ENCODE assay signal across 22 cellular contexts in the genomic region with DNA sequence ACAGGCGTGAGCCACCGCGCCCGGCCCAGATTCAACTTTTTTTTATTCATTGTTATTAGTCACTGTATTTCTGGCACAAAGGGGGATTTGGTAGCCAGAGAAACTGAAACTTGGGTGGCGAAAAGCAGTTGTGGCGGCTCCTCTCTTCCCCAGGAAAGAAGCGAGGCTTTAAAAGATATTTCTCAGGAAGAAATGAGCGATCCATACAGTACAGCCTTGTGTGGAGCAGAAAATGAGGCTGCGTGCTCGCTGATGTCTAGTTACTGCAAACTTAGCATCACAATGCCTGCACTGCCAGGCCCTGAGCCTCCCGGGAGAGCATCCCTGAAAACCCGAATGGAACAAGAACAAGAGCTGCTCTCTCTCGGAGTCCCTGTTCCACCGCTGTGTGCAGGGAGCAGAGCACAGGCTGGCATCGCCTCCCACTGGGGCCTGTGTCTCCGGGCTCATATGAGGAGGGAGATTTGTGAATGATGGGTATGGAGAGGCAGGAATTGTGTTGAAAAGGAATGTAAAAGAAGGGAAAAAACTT.
DNase-seq lines count a peak whose midpoint lies in the region; ATAC-seq and TF ChIP-seq lines count a peak whose summit lies in the region.
"Had no signal": no experiment of that assay in that cellular context is flagged by ENCODE, and none has a peak within 500 bp of the region (broad histone marks: within the 10 kb centered on the region; RNA-seq: fewer than 3 reads in every experiment).

No MANE protein-coding gene starts in this region.

- H2BK5ac ChIP-seq in IMR-90 (ENCODE audit: low read depth, low read length, poor library complexity, severe bottlenecking): no peak overlapping the region

- H3K9me1 ChIP-seq in IMR-90 (ENCODE audit: insufficient read depth, low read length): no peaks in the 10 kb centered on the region

- H4K91ac ChIP-seq in IMR-90 (ENCODE audit: insufficient read depth, low read depth, low read length): no peak overlapping the region

- H2AK9ac ChIP-seq in IMR-90 (replicated peaks; ENCODE audit: low read depth, low read length, poor library complexity): no peak overlapping the region

- no peak overlapping the region for H2BK15ac ChIP-seq in IMR-90 (ENCODE audit: low read depth, low read length)

- H3K56ac ChIP-seq in IMR-90 (ENCODE audit: extremely low read depth, insufficient read depth, low read length): no peak overlapping the region

- 92% methylated on average over 6 of the region's 16 CpGs; no CpG with 5 or more reads in 1 of the 2 experiments for WGBS in IMR-90 (ENCODE audit: extremely low coverage in 2 of 2, insufficient read length in 1 of 2), 2 experiments
- WGBS in smooth muscle cell (ENCODE audit: low lambda C conversion rate): 88% methylated on average over 16 of the region's 16 CpGs

- H2AK5ac ChIP-seq in IMR-90 (ENCODE audit: low read depth, low read length): no peak overlapping the region

- H3K27ac ChIP-seq in IMR-90 (ENCODE audit: insufficient read depth, low read length): no peak overlapping the region
- H3K27ac ChIP-seq in dorsolateral prefrontal cortex: peak overlapping the region in 35 of 59 donors; percentile 1 to 75 (median 42)
- no peak overlapping the region for H3K27ac ChIP-seq in smooth muscle cell (ENCODE audit: low read depth)
- H3K27ac ChIP-seq: brain microvascular endothelial cell, Peyer's patch had no signal

- in situ Hi-C loops in IMR-90 (cut with MboI; ENCODE audit: low sequenced_read_pairs): loop anchor here (25.0 kb wide), 1 partner anchor 1599 kb away; no protein-coding TSS in a partner anchor

- DNase-seq in IMR-90: no peak
- DNase-seq in dorsolateral prefrontal cortex: peak in 5 of 10 donors; percentile 14 to 58 (median 52)
- DNase-seq in nephron progenitor cell: no peak
- DNase-seq in smooth muscle cell (lab: John Stamatoyannopoulos, UW; ENCODE audit: unreplicated experiment): no peak
- DNase-seq in NCI-H146 (lab: John Stamatoyannopoulos, UW): no peak
- no peak for DNase-seq in NCI-H774 (lab: John Stamatoyannopoulos, UW)
- no peak for DNase-seq in NCI-H345 treated with DMSO at 0.1 percent for 48 hours (lab: John Stamatoyannopoulos, UW; ENCODE audit: unreplicated experiment)
- DNase-seq: ACHN; activated B cell treated with CpG ODN at 0.5 μM for 24 hours; activated CD4-positive, alpha-beta T cell treated with anti-CD3 and anti-CD28 coated beads, Interleukin-2, amount 50 U/mL, for 4 hours; activated naive CD4-positive, alpha-beta T cell treated with Interleukin-2 at 50 U/mL for 16 hours; activated T-cell treated with anti-CD3 and anti-CD28 coated beads, Interleukin-2, amount 50 U/mL, for 72 hours; brain microvascular endothelial cell; DMS153; NCI-H2081 treated with DMSO at 0.1 percent for 48 hours; Peyer's patch; stimulated activated CD4-positive, alpha-beta T cell treated with anti-CD3 and anti-CD28 coated beads, Interleukin-2, amount 100 ng/mL, for 24 hours; stomach; SW 1271; T1000; trophoblast cell had no signal

- no peak overlapping the region for H2BK20ac ChIP-seq in IMR-90 (ENCODE audit: low read depth, low read length)

- peak overlapping the region; percentile 35 for H3K4me3 Mint-ChIP-seq in nephron progenitor cell
- H3K4me3 Mint-ChIP-seq: activated B cell treated with CpG ODN at 0.5 μM for 24 hours; activated T-cell treated with anti-CD3 and anti-CD28 coated beads, Interleukin-2, amount 50 U/mL, for 72 hours had no signal

- H3K9me3 ChIP-seq in IMR-90 (ENCODE audit: control insufficient read depth, insufficient read depth, low read length) (no peaks in the 10 kb centered on the region), smooth muscle cell (replicated peaks; ENCODE audit: low read depth) (no peaks in the 10 kb centered on the region)
- H3K9me3 ChIP-seq: Peyer's patch, stomach had no signal

- no peak overlapping the region for H4K8ac ChIP-seq in IMR-90 (ENCODE audit: low read depth in 2 of 2, low read length in 2 of 2)

- TF ChIP-seq CTCF in IMR-90 (conservative IDR thresholded peaks at IDR 0.05; ENCODE audit: low read depth, low read length): no peak
- peak in 1 of 56 donors; percentile 7 for TF ChIP-seq CTCF in dorsolateral prefrontal cortex (IDR thresholded peaks at IDR 0.05 in 54 of 56, conservative IDR thresholded peaks at IDR 0.05 in 2 of 56; ENCODE audit: low read depth in 1 of 56, partially characterized antibody in 56 of 56)
- TF ChIP-seq CTCF in nephron progenitor cell (IDR thresholded peaks at IDR 0.05): no peak
- TF ChIP-seq CTCF in smooth muscle cell (IDR thresholded peaks at IDR 0.05; ENCODE audit: borderline replicate concordance, insufficient read depth, poor library complexity, severe bottlenecking): no peak

- no TSS peak for BruUV-seq in IMR-90 (replicated peaks; lab: Mats Ljungman, UMichigan)

- H2AFZ ChIP-seq in IMR-90 (replicated peaks; ENCODE audit: low read length, poor library complexity) (peak overlapping the region; percentile 24), smooth muscle cell (ENCODE audit: low read depth) (peak overlapping the region; percentile 19)

- H3K14ac ChIP-seq in IMR-90 (replicated peaks; ENCODE audit: low read depth, low read length): no peak overlapping the region

- H3K27me3 Mint-ChIP-seq in nephron progenitor cell (ENCODE audit: low read depth, poor library complexity): peaks cover 15% of the 10 kb centered on the region
- H3K27me3 Mint-ChIP-seq: activated B cell treated with CpG ODN at 0.5 μM for 24 hours had no signal

- TF ChIP-seq POLR2A in IMR-90 (IDR thresholded peaks at IDR 0.05; ENCODE audit: low read depth, low read length): no peak

- peak overlapping the region; percentile 67 for H3K27ac Mint-ChIP-seq in nephron progenitor cell
- H3K27ac Mint-ChIP-seq: activated B cell treated with CpG ODN at 0.5 μM for 24 hours; activated T-cell treated with anti-CD3 and anti-CD28 coated beads, Interleukin-2, amount 50 U/mL, for 72 hours had no signal

- H3K79me1 ChIP-seq in IMR-90 (ENCODE audit: low read depth in 1 of 2, low read length in 2 of 2): no peaks in the 10 kb centered on the region

- peaks cover 81% of the 10 kb centered on the region for H3K4me1 Mint-ChIP-seq in nephron progenitor cell
- H3K4me1 Mint-ChIP-seq: activated B cell treated with CpG ODN at 0.5 μM for 24 hours had no signal

- H3K4me2 ChIP-seq in IMR-90 (ENCODE audit: low read depth, low read length) (no peak overlapping the region), smooth muscle cell (no peak overlapping the region)

- H3K9ac ChIP-seq in IMR-90 (ENCODE audit: low read depth, low read length) (no peak overlapping the region), smooth muscle cell (ENCODE audit: low read depth) (no peak overlapping the region)

- H2BK120ac ChIP-seq in IMR-90 (ENCODE audit: low read depth, low read length): no peak overlapping the region

- H3K23ac ChIP-seq in IMR-90 (ENCODE audit: low read depth, low read length): no peak overlapping the region

- no peak overlapping the region for H3K18ac ChIP-seq in IMR-90 (ENCODE audit: low read depth, low read length)

- H3F3A ChIP-seq in smooth muscle cell (ENCODE audit: low read depth): no peaks in the 10 kb centered on the region

- CTCF ChIA-PET in IMR-90 (lab: Yijun Ruan, JAX): no interaction called here

- peaks cover 2% of the 10 kb centered on the region; the same call in 1 of the 2 replicates for H3K27me3 ChIP-seq in IMR-90 (ENCODE audit: control insufficient read depth, insufficient read depth, low read length)
- H3K27me3 ChIP-seq in dorsolateral prefrontal cortex: peaks cover 0 to 14% (median 0%) of the 10 kb centered on the region in 45 donors
- H3K27me3 ChIP-seq in smooth muscle cell (ENCODE audit: low read depth): no peaks in the 10 kb centered on the region
- H3K27me3 ChIP-seq: brain microvascular endothelial cell, Peyer's patch had no signal

- H3K36me3 Mint-ChIP-seq in nephron progenitor cell (ENCODE audit: low read depth): no peaks in the 10 kb centered on the region

- no peaks in the 10 kb centered on the region for H3K9me3 Mint-ChIP-seq in nephron progenitor cell
- H3K9me3 Mint-ChIP-seq: activated B cell treated with CpG ODN at 0.5 μM for 24 hours; activated T-cell treated with anti-CD3 and anti-CD28 coated beads, Interleukin-2, amount 50 U/mL, for 72 hours had no signal

- H4K20me1 ChIP-seq in IMR-90 (ENCODE audit: insufficient read depth, low read length) (no peaks in the 10 kb centered on the region), smooth muscle cell (ENCODE audit: low read depth) (no peaks in the 10 kb centered on the region)

- no peak for TF ChIP-seq RAD21 in IMR-90 (IDR thresholded peaks at IDR 0.05; ENCODE audit: low read length)

- no peak overlapping the region for H3K4me3 ChIP-seq in IMR-90 (ENCODE audit: insufficient read depth, low read depth, low read length)
- peak overlapping the region in 15 of 59 donors; percentile 7 to 40 (median 24) for H3K4me3 ChIP-seq in dorsolateral prefrontal cortex
- no peak overlapping the region for H3K4me3 ChIP-seq in smooth muscle cell
- H3K4me3 ChIP-seq: Peyer's patch, stomach had no signal

- H3K36me3 ChIP-seq in IMR-90 (ENCODE audit: control insufficient read depth, insufficient read depth, low read length) (no peaks in the 10 kb centered on the region), smooth muscle cell (ENCODE audit: low read depth) (no peaks in the 10 kb centered on the region)
- H3K36me3 ChIP-seq: brain microvascular endothelial cell, Peyer's patch, stomach had no signal

- intact Hi-C loops in IMR-90 (cut with micrococcal nuclease): loop anchor here (5.0 kb wide), 1 partner anchor 446 kb away; no protein-coding TSS in a partner anchor
- intact Hi-C loops in dorsolateral prefrontal cortex (cut with DNase I): no loop called here

- ATAC-seq in IMR-90 (ENCODE audit: low read depth) (no peak), GM19351 (IDR thresholded peaks at IDR 0.05; ENCODE audit: unreplicated experiment) (no peak)
- ATAC-seq: activated T-cell treated with anti-CD3 and anti-CD28 coated beads, Interleukin-2, amount 50 U/mL, for 72 hours had no signal

- no peaks in the 10 kb centered on the region for H3K79me2 ChIP-seq in smooth muscle cell (ENCODE audit: low read depth)

- dilution Hi-C loops in IMR-90 (cut with HindIII; ENCODE audit: low sequenced_read_pairs, unreplicated experiment): no loop called here

- H3K4ac ChIP-seq in IMR-90 (ENCODE audit: low read depth, low read length): no peak overlapping the region

- H3K4me1 ChIP-seq in IMR-90 (ENCODE audit: control insufficient read depth, insufficient read depth, low read length): peaks cover 5% of the 10 kb centered on the region
- peaks cover 37% of the 10 kb centered on the region for H3K4me1 ChIP-seq in smooth muscle cell (ENCODE audit: low read depth)

- H4K5ac ChIP-seq in IMR-90 (ENCODE audit: low read depth, low read length): no peak overlapping the region

- POLR2A ChIA-PET in IMR-90 (lab: Charles Lee; ENCODE audit: unreplicated experiment): no interaction called here

TF ChIP-seq in IMR-90, 13 proteins besides CTCF, POLR2A, EP300 and RAD21 (continues in another document):
- TF ChIP-seq NFE2L2 (IDR thresholded peaks at IDR 0.05; ENCODE audit: low read depth, low read length) (no peak), MAZ (IDR thresholded peaks at IDR 0.05; ENCODE audit: borderline replicate concordance, low read depth, low read length) (no peak)

Comparison
In these comparisons a context has a peak if more than half of its experiments do, and no peak if none do; other contexts are left out.
1. H3K27ac ChIP-seq: peak in dorsolateral prefrontal cortex (35 of 59); none in IMR-90 (single experiment) and smooth muscle cell (single experiment).